ENCODE assay signal across 26 cellular contexts in the genomic region with DNA sequence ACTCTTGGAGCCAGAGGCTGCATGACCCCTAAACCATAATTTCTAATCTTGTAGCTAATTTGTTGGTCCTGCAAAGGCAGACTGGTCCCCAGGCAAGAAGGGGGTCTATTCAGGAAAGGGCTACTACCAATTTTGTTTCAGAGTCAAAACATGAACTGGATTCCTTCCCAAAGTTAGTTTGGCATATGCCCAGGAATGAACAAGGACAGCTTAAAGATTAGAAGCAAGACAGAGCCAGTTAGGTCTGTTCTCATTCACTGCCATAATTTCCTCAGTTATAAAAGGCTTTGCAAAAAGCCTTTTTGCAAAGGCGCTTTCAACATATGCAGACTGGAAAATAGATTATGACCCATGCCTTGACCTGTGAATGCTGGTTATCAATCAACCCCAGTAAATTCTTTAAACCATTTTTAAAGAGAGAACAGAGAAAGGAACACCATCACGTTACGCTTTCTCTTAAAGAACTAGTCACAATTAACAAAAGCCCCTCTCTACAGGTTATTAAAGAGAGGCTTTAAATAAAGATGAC. TPM values are rescaled to one million over a fixed set of nuclear protein-coding genes. Genes with fewer than 3 reads are reported as not detected.
DNase-seq lines count a peak whose midpoint lies in the region; TF ChIP-seq lines count a peak whose summit lies in the region.
"Had no signal": no experiment of that assay in that cellular context is flagged by ENCODE, and none has a peak within 500 bp of the region (broad histone marks: within the 10 kb centered on the region; RNA-seq: fewer than 3 reads in every experiment).

No MANE protein-coding gene starts in this region.

- H3K9me2 ChIP-seq in hepatocyte (replicated peaks; ENCODE audit: insufficient read depth): no peaks in the 10 kb centered on the region

- H3K27ac ChIP-seq in adrenal gland: peak overlapping the region; percentile 40 to 79 (median 67)
- H3K27ac ChIP-seq in hepatocyte: no peak overlapping the region
- H3K27ac ChIP-seq in smooth muscle cell (ENCODE audit: low read depth): peak overlapping the region; percentile 6
- H3K27ac ChIP-seq: HL-60, left lung, ovary, PC-9 had no signal

- H4K20me1 ChIP-seq in hepatocyte (ENCODE audit: insufficient read depth, poor library complexity, severe bottlenecking) (no peaks in the 10 kb centered on the region), smooth muscle cell (ENCODE audit: low read depth) (no peaks in the 10 kb centered on the region)

- no peak overlapping the region for H3K9ac ChIP-seq in smooth muscle cell (ENCODE audit: low read depth)

- H3K9me3 ChIP-seq in adrenal gland (replicated peaks in 1 of 3) (no peaks in the 10 kb centered on the region), hepatocyte (ENCODE audit: low read depth) (no peaks in the 10 kb centered on the region), smooth muscle cell (replicated peaks; ENCODE audit: low read depth) (no peaks in the 10 kb centered on the region)
- H3K9me3 ChIP-seq: left lung, ovary had no signal

- H3K4me1 ChIP-seq in adrenal gland (replicated peaks in 1 of 2) (peaks cover 34 to 38% of the 10 kb centered on the region in 2 donors), hepatocyte (ENCODE audit: insufficient read depth) (peaks cover 4% of the 10 kb centered on the region), smooth muscle cell (ENCODE audit: low read depth) (peaks cover 5% of the 10 kb centered on the region)

- H2AFZ ChIP-seq in hepatocyte: no peak overlapping the region
- peak overlapping the region; percentile 47 for H2AFZ ChIP-seq in smooth muscle cell (ENCODE audit: low read depth)
- H2AFZ ChIP-seq: PC-9 had no signal

- TF ChIP-seq POLR2A in adrenal gland (IDR thresholded peaks at IDR 0.05): peak in 1 of 2 donors; percentile 3

- H3K4me3 ChIP-seq in adrenal gland (peak overlapping the region in 1 of 4 donors; percentile 28), hepatocyte (no peak overlapping the region), smooth muscle cell (no peak overlapping the region)
- H3K4me3 ChIP-seq: left lung, ovary, PC-9 had no signal

- WGBS in adrenal gland, 4 donors: 34 to 44% (median 40%) methylated on average over 3 of the region's 3 CpGs
- 67% methylated on average over 3 of the region's 3 CpGs for whole genome bisulfite sequencing in hepatocyte (ENCODE audit: low lambda C conversion rate, missing lambda C conversion rate)
- 55% methylated on average over 3 of the region's 3 CpGs for WGBS in smooth muscle cell (ENCODE audit: low lambda C conversion rate)

- no peaks in the 10 kb centered on the region for H3F3A ChIP-seq in smooth muscle cell (ENCODE audit: low read depth)

- peak in 46 of 76 experiments; percentile 4 to 82 (median 54) for DNase-seq in HUDEP-2 (lab: John Stamatoyannopoulos, UW; ENCODE audit: unreplicated experiment in 76 of 76)
- peak in 4 of 7 donors; percentile 20 to 56 (median 41) for DNase-seq in adrenal gland
- DNase-seq in hepatocyte (ENCODE audit: low spot score): no peak
- DNase-seq in smooth muscle cell (lab: John Stamatoyannopoulos, UW; ENCODE audit: unreplicated experiment): no peak
- no peak for DNase-seq in 8988T
- DNase-seq in cerebellum (ENCODE audit: low spot score): no peak
- DNase-seq in glomerular visceral epithelial cell (ENCODE audit: extremely low spot score): no peak
- DNase-seq: activated CD4-positive, alpha-beta memory T cell treated with anti-CD3 and anti-CD28 coated beads for 36 hours; activated CD8-positive, alpha-beta memory T cell treated with anti-CD3 and anti-CD28 coated beads, Interleukin-2, amount 50 U/mL, for 4 hours; activated naive CD4-positive, alpha-beta T cell treated with anti-CD3 and anti-CD28 coated beads, Interleukin-2, amount 10 ng/mL, durations not matched to agents 7 days and 5 days; amniotic stem cell; HFFc6; Karpas-422; left lung; MV-4-11; naive B cell; NCI-H1436 treated with DMSO at 0.1 percent for 48 hours; NCI-H510A; PC-9; right cardiac atrium; SHP77; stimulated activated CD4-positive, alpha-beta T cell treated with anti-CD3 and anti-CD28 coated beads, Interleukin-12 subunit alpha, Interleukin-12 subunit beta, amount 100 ng/mL, for 4 hours; stimulated activated CD4-positive, alpha-beta T cell treated with anti-CD3 and anti-CD28 coated beads, Interleukin-4, amount 100 ng/mL, for 24 hours; SW 1271 had no signal

- intact Hi-C loops in adrenal gland (cut with DNase I): no loop called here

- TF ChIP-seq CTCF in adrenal gland (IDR thresholded peaks at IDR 0.05): no peak
- TF ChIP-seq CTCF in hepatocyte (IDR thresholded peaks at IDR 0.05; ENCODE audit: poor library complexity): no peak
- TF ChIP-seq CTCF in smooth muscle cell (IDR thresholded peaks at IDR 0.05; ENCODE audit: borderline replicate concordance, insufficient read depth, poor library complexity, severe bottlenecking): no peak

- H3K27me3 ChIP-seq in adrenal gland (no peaks in the 10 kb centered on the region), hepatocyte (no peaks in the 10 kb centered on the region), smooth muscle cell (ENCODE audit: low read depth) (no peaks in the 10 kb centered on the region)
- H3K27me3 ChIP-seq: left lung, ovary had no signal

- H3K79me2 ChIP-seq in hepatocyte (peaks cover 10% of the 10 kb centered on the region), smooth muscle cell (ENCODE audit: low read depth) (peaks cover 2% of the 10 kb centered on the region)

- H3K36me3 ChIP-seq in adrenal gland (replicated peaks in 1 of 2) (no peaks in the 10 kb centered on the region), hepatocyte (replicated peaks; ENCODE audit: insufficient read depth, low read depth) (no peaks in the 10 kb centered on the region), smooth muscle cell (ENCODE audit: low read depth) (no peaks in the 10 kb centered on the region)
- H3K36me3 ChIP-seq: left lung, ovary had no signal

- peak overlapping the region; percentile 17 for H3K4me2 ChIP-seq in hepatocyte
- peak overlapping the region; percentile 43 for H3K4me2 ChIP-seq in smooth muscle cell

RNA-seq across cellular contexts. Expression of a gene that starts 1.6 kb away (rescaled TPM):
- 10 to 100 TPM in 7 of 8 donors, 1 to 10 TPM in 1; 9.2 to 26.8 (median 17.3) TPM for total RNA-seq in adrenal gland
- polyA plus RNA-seq in adrenal gland: 1 to 10 TPM in 2 of 3 donors, under 1 TPM in 1; 0.81 to 8.6 (median 1.6) TPM
- total RNA-seq in hepatocyte: 26.8 and 31.3 TPM in 2 replicates
- 1.0 and 1.5 TPM in 2 replicates for polyA plus RNA-seq in hepatocyte
- 16.5 and 17.0 TPM in 2 replicates for total RNA-seq in smooth muscle cell
- 0.59 and 0.79 TPM in 2 replicates for polyA plus RNA-seq in smooth muscle cell
- total RNA-seq in cerebellum: 1.9 TPM

Comparison
In these comparisons a context has a peak if more than half of its experiments do, and no peak if none do; other contexts are left out.
1. DNase-seq: peak in HUDEP-2 (46 of 76) and adrenal gland (4 of 7); none in hepatocyte (single experiment), smooth muscle cell (single experiment), 8988T (single experiment), cerebellum (single experiment) and glomerular visceral epithelial cell (single experiment).